In genomic region chr14:63877594-63877993, GRCh38 we compare ENCODE assay signal across 14 cellular contexts. TPM values are rescaled to one million over a fixed set of nuclear protein-coding genes. Genes with fewer than 3 reads are reported as not detected.
A peak's percentile ranks its signal among the peaks of the same experiment; 100 is the strongest.
DNase-seq lines count a peak whose midpoint lies in the region; ATAC-seq and TF ChIP-seq lines count a peak whose summit lies in the region.
"Had no signal": no experiment of that assay in that cellular context is flagged by ENCODE, and none has a peak within 500 bp of the region (broad histone marks: within the 10 kb centered on the region; RNA-seq: fewer than 3 reads in every experiment).

No MANE protein-coding gene starts in this region.

- no peak overlapping the region for H3K4me3 Mint-ChIP-seq in T-helper 17 cell
- H3K4me3 Mint-ChIP-seq: activated naive CD4-positive, alpha-beta T cell treated with anti-CD3 and anti-CD28 coated beads, Interleukin-2, amount 50 U/mL, for 24 hours; stimulated activated naive B cell treated with anti-CD40 and anti-IgM and Interleukin-4, amounts not matched to agents 10 μg/mL and 1 μg/mL and 100 μg/mL, for 72 hours had no signal

- H3K4me2 ChIP-seq in hepatocyte (peak overlapping the region; percentile 24), skeletal muscle satellite cell (ENCODE audit: low read length) (peak overlapping the region; percentile 32)

- H3K27me3 Mint-ChIP-seq in T-helper 17 cell: no peaks in the 10 kb centered on the region
- H3K27me3 Mint-ChIP-seq: activated naive CD4-positive, alpha-beta T cell treated with anti-CD3 and anti-CD28 coated beads, Interleukin-2, amount 50 U/mL, for 24 hours; stimulated activated naive B cell treated with anti-CD40 and anti-IgM and Interleukin-4, amounts not matched to agents 10 μg/mL and 1 μg/mL and 100 μg/mL, for 72 hours had no signal

- WGBS in hepatocyte (ENCODE audit: low lambda C conversion rate, missing lambda C conversion rate): 40% methylated on average over 3 of the region's 3 CpGs

- H3K36me3 ChIP-seq in ACC112 (ENCODE audit: insufficient read depth, low read length) (no peaks in the 10 kb centered on the region), hepatocyte (replicated peaks; ENCODE audit: insufficient read depth, low read depth) (no peaks in the 10 kb centered on the region), skeletal muscle satellite cell (ENCODE audit: insufficient read depth, low read length) (no peaks in the 10 kb centered on the region)
- H3K36me3 ChIP-seq: brain microvascular endothelial cell had no signal

- H3K27me3 ChIP-seq in ACC112 (ENCODE audit: insufficient read depth, low read length) (no peaks in the 10 kb centered on the region), hepatocyte (no peaks in the 10 kb centered on the region), skeletal muscle satellite cell (ENCODE audit: control insufficient read depth, insufficient read depth, low read length) (no peaks in the 10 kb centered on the region)
- H3K27me3 ChIP-seq: brain microvascular endothelial cell had no signal

- no peaks in the 10 kb centered on the region for H3K9me3 ChIP-seq in T-helper 17 cell (ENCODE audit: control insufficient read depth, low read length, poor library complexity, severe bottlenecking)
- H3K9me3 ChIP-seq in hepatocyte (ENCODE audit: low read depth): no peaks in the 10 kb centered on the region
- no peaks in the 10 kb centered on the region for H3K9me3 ChIP-seq in skeletal muscle satellite cell (replicated peaks; ENCODE audit: low read length)

- no peaks in the 10 kb centered on the region for H4K20me1 ChIP-seq in hepatocyte (ENCODE audit: insufficient read depth, poor library complexity, severe bottlenecking)

- H3K9me2 ChIP-seq in hepatocyte (replicated peaks; ENCODE audit: insufficient read depth): no peaks in the 10 kb centered on the region

- ATAC-seq in T-helper 17 cell (no peak), GM18511 (IDR thresholded peaks at IDR 0.05; ENCODE audit: unreplicated experiment) (no peak)
- ATAC-seq: stimulated activated naive B cell treated with anti-CD40 and anti-IgM and Interleukin-4, amounts not matched to agents 10 μg/mL and 1 μg/mL and 100 μg/mL, for 72 hours had no signal

- DNase-seq in T-helper 17 cell (no peak), hepatocyte (ENCODE audit: low spot score) (no peak), cerebellar nuclear complex (lab: John Stamatoyannopoulos, UW) (no peak), DMS153 treated with DMSO at 0.1 percent for 48 hours (lab: John Stamatoyannopoulos, UW; ENCODE audit: unreplicated experiment) (no peak), AG08396 (ENCODE audit: low spot score) (no peak)
- DNase-seq: brain microvascular endothelial cell; COR-L47; effector CD4-positive, alpha-beta T cell; stimulated activated naive B cell treated with anti-CD40 and anti-IgM and Interleukin-4, amounts not matched to agents 10 μg/mL and 1 μg/mL and 100 μg/mL, for 72 hours; SW 1271 had no signal

- no peak for TF ChIP-seq CTCF in hepatocyte (IDR thresholded peaks at IDR 0.05; ENCODE audit: poor library complexity)

- H3K4me3 ChIP-seq in ACC112 (ENCODE audit: low read depth, low read length) (peak overlapping the region; percentile 35; the same call in 1 of the 2 replicates), hepatocyte (no peak overlapping the region), skeletal muscle satellite cell (ENCODE audit: low read length) (no peak overlapping the region)

- no peak overlapping the region for H2AFZ ChIP-seq in ACC112 (ENCODE audit: low read length, unreplicated experiment)
- H2AFZ ChIP-seq in hepatocyte: no peak overlapping the region

- no peaks in the 10 kb centered on the region for H3K79me2 ChIP-seq in ACC112 (ENCODE audit: control insufficient read depth, insufficient read depth, low read length, unreplicated experiment)
- H3K79me2 ChIP-seq in hepatocyte: peaks cover 39% of the 10 kb centered on the region

- H3K27ac Mint-ChIP-seq in T-helper 17 cell: peak overlapping the region; percentile 53
- H3K27ac Mint-ChIP-seq: stimulated activated naive B cell treated with anti-CD40 and anti-IgM and Interleukin-4, amounts not matched to agents 10 μg/mL and 1 μg/mL and 100 μg/mL, for 72 hours had no signal

- peaks cover 3% of the 10 kb centered on the region for H3K36me3 Mint-ChIP-seq in T-helper 17 cell (ENCODE audit: low read depth)

- H3K27ac ChIP-seq in ACC112 (ENCODE audit: low read depth, low read length): peak overlapping the region; percentile 49
- peak overlapping the region; percentile 17 for H3K27ac ChIP-seq in hepatocyte
- H3K27ac ChIP-seq: brain microvascular endothelial cell had no signal

- no peak overlapping the region for H3K9ac ChIP-seq in skeletal muscle satellite cell (ENCODE audit: low read depth, low read length)

- peaks cover 38% of the 10 kb centered on the region for H3K4me1 Mint-ChIP-seq in T-helper 17 cell

- H3K4me1 ChIP-seq in ACC112 (ENCODE audit: control insufficient read depth, insufficient read depth, low read length, unreplicated experiment): peaks cover 17% of the 10 kb centered on the region
- H3K4me1 ChIP-seq in hepatocyte (ENCODE audit: insufficient read depth): peaks cover 5% of the 10 kb centered on the region
- H3K4me1 ChIP-seq in skeletal muscle satellite cell (ENCODE audit: control insufficient read depth, insufficient read depth, low read length): peaks cover 29% of the 10 kb centered on the region

RNA-seq across cellular contexts. Expression of gene SYNE2, which starts 24.8 kb away (rescaled TPM):
- total RNA-seq in T-helper 17 cell (100 to 1,000 TPM; 206 to 223 TPM), hepatocyte (58.6 and 59.8 TPM in 2 replicates)
- 21.0 and 24.5 TPM in 2 replicates for polyA plus RNA-seq in hepatocyte
- total RNA-seq in skeletal muscle satellite cell (2012; rRNA removed): 3.5 and 7.4 TPM in 2 replicates
